In the genomic region with DNA sequence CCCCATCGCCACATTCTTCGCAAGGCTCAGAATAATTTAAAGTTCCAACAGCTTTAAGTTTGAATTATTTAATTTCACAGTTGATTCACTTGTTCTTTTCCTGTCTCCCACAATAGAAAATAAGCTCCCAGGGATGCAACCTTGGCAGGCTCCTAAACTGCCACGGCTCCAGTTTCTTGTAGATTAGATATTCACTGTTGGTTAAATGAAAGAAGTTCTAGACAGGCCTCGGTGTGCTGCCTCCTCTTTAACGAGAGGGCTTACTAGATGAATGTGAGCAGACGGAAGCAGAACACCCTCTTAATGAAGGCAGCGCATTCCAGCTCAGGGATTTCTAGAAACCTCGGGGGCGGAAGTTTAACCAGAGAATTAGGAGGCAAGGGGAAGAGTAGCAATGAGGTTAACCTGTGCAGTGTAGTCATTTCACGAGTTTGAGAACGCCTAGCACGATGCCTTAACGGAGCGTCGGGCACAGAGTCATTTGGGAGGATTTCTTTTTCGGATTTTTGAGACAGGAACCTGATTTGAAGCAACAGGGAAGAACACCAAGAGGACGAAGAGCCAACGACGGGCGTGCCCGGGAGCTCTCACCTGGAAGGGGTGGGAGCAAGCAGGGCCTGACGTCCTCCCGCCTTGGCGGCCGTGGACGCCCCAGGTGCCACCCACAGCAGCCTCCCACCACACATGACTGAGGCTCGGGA, we compare ENCODE assay signal across 1 cellular context.
TF ChIP-seq lines count a peak whose summit lies in the region.

No MANE protein-coding gene starts in this region.

TF ChIP-seq in HepG2, 621 proteins besides CTCF, POLR2A, EP300 and RAD21 (continued from another document and continues in another):
- TF ChIP-seq PCBP1 (IDR thresholded peaks at IDR 0.05; ENCODE audit: borderline replicate concordance, low read depth, low read length) = no peak
- TF ChIP-seq ZNF737 (CRISPR knock-in tag; IDR thresholded peaks at IDR 0.05; ENCODE audit: borderline replicate concordance) = peak; percentile 52; the same call in 1 of the 2 replicates
- TF ChIP-seq, protein P1, sequence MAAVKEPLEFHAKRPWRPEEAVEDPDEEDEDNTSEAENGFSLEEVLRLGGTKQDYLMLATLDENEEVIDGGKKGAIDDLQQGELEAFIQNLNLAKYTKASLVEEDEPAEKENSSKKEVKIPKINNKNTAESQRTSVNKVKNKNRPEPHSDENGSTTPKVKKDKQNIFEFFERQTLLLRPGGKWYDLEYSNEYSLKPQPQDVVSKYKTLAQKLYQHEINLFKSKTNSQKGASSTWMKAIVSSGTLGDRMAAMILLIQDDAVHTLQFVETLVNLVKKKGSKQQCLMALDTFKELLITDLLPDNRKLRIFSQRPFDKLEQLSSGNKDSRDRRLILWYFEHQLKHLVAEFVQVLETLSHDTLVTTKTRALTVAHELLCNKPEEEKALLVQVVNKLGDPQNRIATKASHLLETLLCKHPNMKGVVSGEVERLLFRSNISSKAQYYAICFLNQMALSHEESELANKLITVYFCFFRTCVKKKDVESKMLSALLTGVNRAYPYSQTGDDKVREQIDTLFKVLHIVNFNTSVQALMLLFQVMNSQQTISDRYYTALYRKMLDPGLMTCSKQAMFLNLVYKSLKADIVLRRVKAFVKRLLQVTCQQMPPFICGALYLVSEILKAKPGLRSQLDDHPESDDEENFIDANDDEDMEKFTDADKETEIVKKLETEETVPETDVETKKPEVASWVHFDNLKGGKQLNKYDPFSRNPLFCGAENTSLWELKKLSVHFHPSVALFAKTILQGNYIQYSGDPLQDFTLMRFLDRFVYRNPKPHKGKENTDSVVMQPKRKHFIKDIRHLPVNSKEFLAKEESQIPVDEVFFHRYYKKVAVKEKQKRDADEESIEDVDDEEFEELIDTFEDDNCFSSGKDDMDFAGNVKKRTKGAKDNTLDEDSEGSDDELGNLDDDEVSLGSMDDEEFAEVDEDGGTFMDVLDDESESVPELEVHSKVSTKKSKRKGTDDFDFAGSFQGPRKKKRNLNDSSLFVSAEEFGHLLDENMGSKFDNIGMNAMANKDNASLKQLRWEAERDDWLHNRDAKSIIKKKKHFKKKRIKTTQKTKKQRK (IDR thresholded peaks at IDR 0.05; ENCODE audit: low read length) = no peak
- no peak for TF ChIP-seq TMF1 (CRISPR knock-in tag; IDR thresholded peaks at IDR 0.05; ENCODE audit: low read depth)
- no peak for TF ChIP-seq CC2D1A (CRISPR knock-in tag; IDR thresholded peaks at IDR 0.05)
- TF ChIP-seq ARNT2 (CRISPR knock-in tag; IDR thresholded peaks at IDR 0.05; ENCODE audit: low read depth) = peak; percentile 8; the same call in 1 of the 2 replicates
- TF ChIP-seq TEAD3 (CRISPR knock-in tag; optimal IDR thresholded peaks at IDR 0.05; ENCODE audit: borderline replicate concordance) = no peak
- TF ChIP-seq ZNF850 (CRISPR knock-in tag; conservative IDR thresholded peaks at IDR 0.05) = no peak
- TF ChIP-seq MBD4 (IDR thresholded peaks at IDR 0.05; ENCODE audit: borderline replicate concordance, low read length) = no peak
- TF ChIP-seq, protein P2, sequence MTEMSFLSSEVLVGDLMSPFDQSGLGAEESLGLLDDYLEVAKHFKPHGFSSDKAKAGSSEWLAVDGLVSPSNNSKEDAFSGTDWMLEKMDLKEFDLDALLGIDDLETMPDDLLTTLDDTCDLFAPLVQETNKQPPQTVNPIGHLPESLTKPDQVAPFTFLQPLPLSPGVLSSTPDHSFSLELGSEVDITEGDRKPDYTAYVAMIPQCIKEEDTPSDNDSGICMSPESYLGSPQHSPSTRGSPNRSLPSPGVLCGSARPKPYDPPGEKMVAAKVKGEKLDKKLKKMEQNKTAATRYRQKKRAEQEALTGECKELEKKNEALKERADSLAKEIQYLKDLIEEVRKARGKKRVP (CRISPR knock-in tag; IDR thresholded peaks at IDR 0.05) = no peak
- TF ChIP-seq ZNF503 (CRISPR knock-in tag; IDR thresholded peaks at IDR 0.05) = no peak
- no peak for TF ChIP-seq ZNF878 (CRISPR knock-in tag; IDR thresholded peaks at IDR 0.05)
- TF ChIP-seq ZNF468 (CRISPR knock-in tag; IDR thresholded peaks at IDR 0.05) = no peak
- TF ChIP-seq, protein P3, sequence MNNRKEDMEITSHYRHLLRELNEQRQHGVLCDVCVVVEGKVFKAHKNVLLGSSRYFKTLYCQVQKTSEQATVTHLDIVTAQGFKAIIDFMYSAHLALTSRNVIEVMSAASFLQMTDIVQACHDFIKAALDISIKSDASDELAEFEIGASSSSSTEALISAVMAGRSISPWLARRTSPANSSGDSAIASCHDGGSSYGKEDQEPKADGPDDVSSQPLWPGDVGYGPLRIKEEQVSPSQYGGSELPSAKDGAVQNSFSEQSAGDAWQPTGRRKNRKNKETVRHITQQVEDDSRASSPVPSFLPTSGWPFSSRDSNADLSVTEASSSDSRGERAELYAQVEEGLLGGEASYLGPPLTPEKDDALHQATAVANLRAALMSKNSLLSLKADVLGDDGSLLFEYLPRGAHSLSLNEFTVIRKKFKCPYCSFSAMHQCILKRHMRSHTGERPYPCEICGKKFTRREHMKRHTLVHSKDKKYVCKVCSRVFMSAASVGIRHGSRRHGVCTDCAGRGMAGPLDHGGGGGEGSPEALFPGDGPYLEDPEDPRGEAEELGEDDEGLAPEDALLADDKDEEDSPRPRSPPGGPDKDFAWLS (CRISPR knock-in tag; IDR thresholded peaks at IDR 0.05; ENCODE audit: borderline replicate concordance) = no peak
- TF ChIP-seq, protein P4, sequence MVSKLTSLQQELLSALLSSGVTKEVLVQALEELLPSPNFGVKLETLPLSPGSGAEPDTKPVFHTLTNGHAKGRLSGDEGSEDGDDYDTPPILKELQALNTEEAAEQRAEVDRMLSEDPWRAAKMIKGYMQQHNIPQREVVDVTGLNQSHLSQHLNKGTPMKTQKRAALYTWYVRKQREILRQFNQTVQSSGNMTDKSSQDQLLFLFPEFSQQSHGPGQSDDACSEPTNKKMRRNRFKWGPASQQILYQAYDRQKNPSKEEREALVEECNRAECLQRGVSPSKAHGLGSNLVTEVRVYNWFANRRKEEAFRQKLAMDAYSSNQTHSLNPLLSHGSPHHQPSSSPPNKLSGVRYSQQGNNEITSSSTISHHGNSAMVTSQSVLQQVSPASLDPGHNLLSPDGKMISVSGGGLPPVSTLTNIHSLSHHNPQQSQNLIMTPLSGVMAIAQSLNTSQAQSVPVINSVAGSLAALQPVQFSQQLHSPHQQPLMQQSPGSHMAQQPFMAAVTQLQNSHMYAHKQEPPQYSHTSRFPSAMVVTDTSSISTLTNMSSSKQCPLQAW (CRISPR knock-in tag; IDR thresholded peaks at IDR 0.05) = no peak
- TF ChIP-seq ZNF124 (CRISPR knock-in tag; IDR thresholded peaks at IDR 0.05) = no peak
- TF ChIP-seq ZNF792 (CRISPR knock-in tag; IDR thresholded peaks at IDR 0.05) = 0 out of 2 replicates have a peak, but pooled peaks have one; percentile 9
- TF ChIP-seq, protein P5, sequence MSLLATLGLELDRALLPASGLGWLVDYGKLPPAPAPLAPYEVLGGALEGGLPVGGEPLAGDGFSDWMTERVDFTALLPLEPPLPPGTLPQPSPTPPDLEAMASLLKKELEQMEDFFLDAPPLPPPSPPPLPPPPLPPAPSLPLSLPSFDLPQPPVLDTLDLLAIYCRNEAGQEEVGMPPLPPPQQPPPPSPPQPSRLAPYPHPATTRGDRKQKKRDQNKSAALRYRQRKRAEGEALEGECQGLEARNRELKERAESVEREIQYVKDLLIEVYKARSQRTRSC (CRISPR knock-in tag; IDR thresholded peaks at IDR 0.05; ENCODE audit: low read depth) = no peak
- no peak for TF ChIP-seq ZFYVE20 (CRISPR knock-in tag; IDR thresholded peaks at IDR 0.05; ENCODE audit: borderline replicate concordance, low read depth)
- no peak for TF ChIP-seq FOXA1 (IDR thresholded peaks at IDR 0.05)
- TF ChIP-seq FOXA1 (CRISPR knock-in tag; IDR thresholded peaks at IDR 0.05) = no peak; the same call in 1 of the 2 replicates
- TF ChIP-seq ETV5 (CRISPR knock-in tag; IDR thresholded peaks at IDR 0.05; ENCODE audit: borderline replicate concordance) = peak; percentile 7; the same call in 1 of the 2 replicates
- no peak for TF ChIP-seq PRDM4 (CRISPR knock-in tag; IDR thresholded peaks at IDR 0.05; ENCODE audit: borderline replicate concordance)
- no peak; the same call in 1 of the 2 replicates for TF ChIP-seq ZNF138 (CRISPR knock-in tag; IDR thresholded peaks at IDR 0.05; ENCODE audit: low read depth)
- no peak for TF ChIP-seq FOXK2 (IDR thresholded peaks at IDR 0.05)
- no peak for TF ChIP-seq NR2F2 (IDR thresholded peaks at IDR 0.05; ENCODE audit: borderline replicate concordance, low read depth)
- no peak for TF ChIP-seq AGO1 (IDR thresholded peaks at IDR 0.05; ENCODE audit: low read depth, low read length, poor library complexity, severe bottlenecking)
- TF ChIP-seq REXO4 (CRISPR knock-in tag; IDR thresholded peaks at IDR 0.05; ENCODE audit: borderline replicate concordance) = no peak
- TF ChIP-seq SMYD3 (CRISPR knock-in tag; IDR thresholded peaks at IDR 0.05) = 0 out of 2 replicates have a peak, but pooled peaks have one; percentile 10
- TF ChIP-seq ZBTB10 (CRISPR knock-in tag; IDR thresholded peaks at IDR 0.05; ENCODE audit: borderline replicate concordance) = no peak; the same call in 1 of the 2 replicates
- 0 out of 2 replicates have a peak, but pooled peaks have one; percentile 9 for TF ChIP-seq THAP9 (CRISPR knock-in tag; IDR thresholded peaks at IDR 0.05; ENCODE audit: borderline replicate concordance)
- no peak for TF ChIP-seq SMAD1 (CRISPR knock-in tag; IDR thresholded peaks at IDR 0.05; ENCODE audit: borderline replicate concordance, low read depth)
- no peak for TF ChIP-seq SKI (IDR thresholded peaks at IDR 0.05; ENCODE audit: partially characterized antibody)
- no peak for TF ChIP-seq HNF4G (IDR thresholded peaks at IDR 0.05; ENCODE audit: borderline replicate concordance, low read depth, low read length)
- no peak for TF ChIP-seq HNF4G (CRISPR knock-in tag; IDR thresholded peaks at IDR 0.05; ENCODE audit: borderline replicate concordance, low read depth)
- no peak for TF ChIP-seq ARID2 (CRISPR knock-in tag; IDR thresholded peaks at IDR 0.05; ENCODE audit: borderline replicate concordance)
- no peak for TF ChIP-seq PRPF4 (IDR thresholded peaks at IDR 0.05; ENCODE audit: low read depth, low read length, poor library complexity, severe bottlenecking)
